ENCODE assay signal across 8 cellular contexts in the genomic region with DNA sequence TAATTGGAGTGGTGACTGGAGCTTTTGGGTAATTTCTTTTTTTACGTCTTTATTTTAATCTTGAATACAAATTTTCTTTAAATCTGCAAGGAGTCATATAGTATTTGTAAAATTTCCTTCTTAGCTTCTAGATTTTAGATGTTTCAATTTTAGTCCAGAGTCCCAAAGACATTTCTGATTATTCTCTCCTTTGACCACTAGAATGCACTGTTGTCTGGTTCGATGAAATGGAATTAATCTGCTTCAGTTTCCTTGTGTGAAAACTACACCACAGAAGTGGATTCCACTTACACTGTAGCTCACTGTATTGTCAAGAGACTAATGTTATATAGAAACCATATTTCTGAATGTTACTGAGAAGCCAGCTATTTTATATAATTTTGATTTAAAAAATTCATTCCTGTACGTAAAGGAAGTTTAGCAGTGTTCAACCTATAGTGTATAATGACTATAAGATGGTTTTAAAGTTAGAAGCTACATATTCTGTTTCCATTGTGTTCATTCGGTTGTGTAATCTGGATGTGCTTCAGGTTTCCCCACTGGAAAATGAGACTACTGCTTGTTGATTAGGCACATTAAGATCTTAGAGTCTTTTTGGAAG. TPM values are rescaled to one million over a fixed set of nuclear protein-coding genes. Genes with fewer than 3 reads are reported as not detected.
A peak's percentile ranks its signal among the peaks of the same experiment; 100 is the strongest.
DNase-seq lines count a peak whose midpoint lies in the region; ATAC-seq lines count a peak whose summit lies in the region.

No MANE protein-coding gene starts in this region.

- peaks cover 0 to 9% (median 3%) of the 10 kb centered on the region in 3 donors for H3K4me1 Mint-ChIP-seq in naive B cell
- no peaks in the 10 kb centered on the region for H3K4me1 Mint-ChIP-seq in activated CD4-positive, alpha-beta T cell treated with anti-CD3 and anti-CD28 coated beads, Interleukin-2, amount 10 ng/mL, durations not matched to agents 7 days and 5 days
- H3K4me1 Mint-ChIP-seq in activated naive CD4-positive, alpha-beta T cell treated with anti-CD3 and anti-CD28 coated beads for 36 hours (ENCODE audit: low read depth), result no peaks in the 10 kb centered on the region

- H3K36me3 Mint-ChIP-seq in naive B cell, result no peaks in the 10 kb centered on the region
- H3K36me3 Mint-ChIP-seq in activated CD4-positive, alpha-beta T cell treated with anti-CD3 and anti-CD28 coated beads, Interleukin-2, amount 10 ng/mL, durations not matched to agents 7 days and 5 days (ENCODE audit: low read depth), result no peaks in the 10 kb centered on the region
- no peaks in the 10 kb centered on the region for H3K36me3 Mint-ChIP-seq in activated naive CD4-positive, alpha-beta T cell treated with anti-CD3 and anti-CD28 coated beads for 36 hours (ENCODE audit: low read depth)

- H3K4me3 ChIP-seq in H7 (ENCODE audit: insufficient read depth, low read depth, low read length), result no peak overlapping the region

- POLR2A ChIA-PET in activated CD4-positive, alpha-beta T cell treated with anti-CD3 and anti-CD28 coated beads, Interleukin-2, amount 10 ng/mL, durations not matched to agents 7 days and 5 days (lab: Charles Lee), result no interaction called here

- no peaks in the 10 kb centered on the region for H3K9me3 Mint-ChIP-seq in naive B cell
- no peaks in the 10 kb centered on the region for H3K9me3 Mint-ChIP-seq in activated CD4-positive, alpha-beta T cell treated with anti-CD3 and anti-CD28 coated beads, Interleukin-2, amount 10 ng/mL, durations not matched to agents 7 days and 5 days
- H3K9me3 Mint-ChIP-seq in activated naive CD4-positive, alpha-beta T cell treated with anti-CD3 and anti-CD28 coated beads for 36 hours, result no peaks in the 10 kb centered on the region

- intact Hi-C loops in activated naive CD4-positive, alpha-beta T cell treated with anti-CD3 and anti-CD28 coated beads for 36 hours (cut with micrococcal nuclease), result loop anchor here (1.0 to 2.0 kb wide), 2 partner anchors 69 to 574 kb away; no protein-coding TSS in a partner anchor

- DNase-seq in COLO829 (ENCODE audit: low spot score), result peak; percentile 71
- peak; percentile 33 for DNase-seq in H7
- DNase-seq in NCI-H526 (lab: John Stamatoyannopoulos, UW), result peak; percentile 2 to 41
- peak; percentile 38 for DNase-seq in dedifferentiated amniotic fluid mesenchymal stem cell (ENCODE audit: extremely low spot score)
- DNase-seq in naive B cell, result no peak
- DNase-seq in activated CD4-positive, alpha-beta T cell treated with anti-CD3 and anti-CD28 coated beads, Interleukin-2, amount 10 ng/mL, durations not matched to agents 7 days and 5 days, result no peak
- no peak for DNase-seq in activated naive CD4-positive, alpha-beta T cell treated with anti-CD3 and anti-CD28 coated beads for 36 hours

- CTCF ChIA-PET in activated CD4-positive, alpha-beta T cell treated with anti-CD3 and anti-CD28 coated beads, Interleukin-2, amount 10 ng/mL, durations not matched to agents 7 days and 5 days (lab: Charles Lee), result interaction anchor here (0.5 to 1.3 kb wide), 4 partner anchors 68 to 305 kb away, joined by 3 to 4 read pairs (median 4); no protein-coding TSS in a partner anchor
- CTCF ChIA-PET in activated naive CD4-positive, alpha-beta T cell treated with anti-CD3 and anti-CD28 coated beads for 36 hours (lab: Charles Lee), result interaction anchor here (0.6 to 3.2 kb wide), 26 partner anchors 9 to 402 kb away, joined by 3 to 29 read pairs (median 4); no protein-coding TSS in a partner anchor

- no peak overlapping the region for H3K4me3 Mint-ChIP-seq in naive B cell
- H3K4me3 Mint-ChIP-seq in activated CD4-positive, alpha-beta T cell treated with anti-CD3 and anti-CD28 coated beads, Interleukin-2, amount 10 ng/mL, durations not matched to agents 7 days and 5 days, result no peak overlapping the region
- no peak overlapping the region for H3K4me3 Mint-ChIP-seq in activated naive CD4-positive, alpha-beta T cell treated with anti-CD3 and anti-CD28 coated beads for 36 hours

- ATAC-seq in naive B cell (ENCODE audit: low read depth in 2 of 2) (peak; percentile 43 to 52), HG03565 (IDR thresholded peaks at IDR 0.05; ENCODE audit: unreplicated experiment) (no peak)

- no peaks in the 10 kb centered on the region for H3K27me3 ChIP-seq in H7 (ENCODE audit: control insufficient read depth, insufficient read depth, low read length)

- no peaks in the 10 kb centered on the region for H3K27me3 Mint-ChIP-seq in naive B cell
- H3K27me3 Mint-ChIP-seq in activated CD4-positive, alpha-beta T cell treated with anti-CD3 and anti-CD28 coated beads, Interleukin-2, amount 10 ng/mL, durations not matched to agents 7 days and 5 days, result no peaks in the 10 kb centered on the region
- H3K27me3 Mint-ChIP-seq in activated naive CD4-positive, alpha-beta T cell treated with anti-CD3 and anti-CD28 coated beads for 36 hours (ENCODE audit: low read depth), result no peaks in the 10 kb centered on the region

- H3K27ac Mint-ChIP-seq in naive B cell, result no peak overlapping the region
- no peak overlapping the region for H3K27ac Mint-ChIP-seq in activated CD4-positive, alpha-beta T cell treated with anti-CD3 and anti-CD28 coated beads, Interleukin-2, amount 10 ng/mL, durations not matched to agents 7 days and 5 days
- no peak overlapping the region for H3K27ac Mint-ChIP-seq in activated naive CD4-positive, alpha-beta T cell treated with anti-CD3 and anti-CD28 coated beads for 36 hours

- H3K36me3 ChIP-seq in H7 (replicated peaks; ENCODE audit: control insufficient read depth, insufficient read depth, low read length), result no peaks in the 10 kb centered on the region

RNA-seq across cellular contexts. Expression of gene GRAMD1C, which starts 6.1 kb away (rescaled TPM):
- 1.0 and 4.1 TPM in 2 replicates for total RNA-seq in H7 (2014; rRNA removed; shearing (Covaris generic))
- 1 to 10 TPM; 1.8 to 7.4 (median 4.2) TPM for polyA plus RNA-seq in naive B cell (ENCODE audit: low read depth in 6 of 6)
- under 1 TPM; 0.29 to 0.35 TPM for total RNA-seq in activated CD4-positive, alpha-beta T cell treated with anti-CD3 and anti-CD28 coated beads, Interleukin-2, amount 10 ng/mL, durations not matched to agents 7 days and 5 days
- total RNA-seq in activated naive CD4-positive, alpha-beta T cell treated with anti-CD3 and anti-CD28 coated beads for 36 hours, result 1 to 10 TPM in 1 of 2 experiments, under 1 TPM in 1; 0.67 to 1.3 TPM

Comparison
In these comparisons a context has a peak if more than half of its experiments do, and no peak if none do; other contexts are left out.
1. DNase-seq: peak in COLO829 (single experiment), H7 (single experiment), NCI-H526 (2 of 2) and dedifferentiated amniotic fluid mesenchymal stem cell (single experiment); none in naive B cell (single experiment), activated CD4-positive, alpha-beta T cell treated with anti-CD3 and anti-CD28 coated beads, Interleukin-2, amount 10 ng/mL, durations not matched to agents 7 days and 5 days (single experiment) and activated naive CD4-positive, alpha-beta T cell treated with anti-CD3 and anti-CD28 coated beads for 36 hours (single experiment).